26 cellular contexts compared by ENCODE assay signal in the genomic region with DNA sequence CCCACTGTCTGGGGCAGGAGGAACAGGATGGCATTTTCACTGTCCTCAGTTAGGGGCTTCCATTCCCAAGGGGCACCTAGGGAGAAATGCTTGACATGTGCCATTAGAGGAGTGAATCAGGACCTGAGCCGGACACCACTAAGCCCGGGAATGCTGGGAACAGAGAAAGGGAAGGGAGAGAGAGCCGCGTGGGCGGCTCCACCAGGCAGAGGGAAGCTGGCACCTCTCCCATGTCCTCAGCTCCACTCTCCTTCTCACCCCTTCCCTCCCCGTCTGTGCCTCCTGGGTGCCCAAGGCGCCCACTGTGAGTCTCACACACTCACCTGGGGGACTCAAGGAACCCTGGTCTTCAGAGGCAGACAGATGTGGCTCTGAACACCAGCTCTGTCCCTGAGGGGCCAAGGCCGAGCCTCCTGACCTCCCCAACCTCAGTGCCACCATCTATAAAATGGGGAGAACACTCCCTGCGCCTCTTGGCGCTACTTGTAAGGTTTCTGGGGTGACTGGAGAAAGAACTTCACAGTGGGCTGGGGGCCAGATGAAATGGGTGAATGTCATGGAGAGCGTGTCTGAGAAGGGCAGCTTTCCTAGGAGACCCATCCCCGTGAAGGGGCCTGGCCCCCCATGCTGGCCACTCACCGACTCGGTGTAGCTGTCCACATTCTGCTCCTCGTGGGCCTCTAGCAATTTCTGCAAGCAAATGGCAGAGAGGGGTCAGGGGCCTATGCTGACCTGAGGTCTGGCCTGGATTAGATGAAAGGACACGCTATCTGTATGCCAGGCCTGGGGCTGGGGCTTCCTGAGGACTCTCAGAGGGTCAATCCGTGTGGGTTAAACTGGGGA. TPM values are rescaled to one million over a fixed set of nuclear protein-coding genes. Genes with fewer than 3 reads are reported as not detected.
DNase-seq lines count a peak whose midpoint lies in the region; ATAC-seq, FAIRE-seq and TF ChIP-seq lines count a peak whose summit lies in the region.
"Had no signal": no experiment of that assay in that cellular context is flagged by ENCODE, and none has a peak within 500 bp of the region (broad histone marks: within the 10 kb centered on the region; RNA-seq: fewer than 3 reads in every experiment).

No MANE protein-coding gene starts in this region.

- FAIRE-seq in RCC 7860 (lab: Jason Lieb, UNC), result no peak
- FAIRE-seq: A549, astrocyte, TTC549 had no signal

- H3K27me3 Mint-ChIP-seq in activated naive CD4-positive, alpha-beta T cell treated with anti-CD3 and anti-CD28 coated beads, Interleukin-2, amount 50 U/mL, for 24 hours, result no peaks in the 10 kb centered on the region
- peaks cover 9% of the 10 kb centered on the region for H3K27me3 Mint-ChIP-seq in endothelial cell (ENCODE audit: unreplicated experiment)
- no peaks in the 10 kb centered on the region for H3K27me3 Mint-ChIP-seq in stimulated activated memory B cell treated with anti-CD40 and anti-IgM and Interleukin-4, amounts not matched to agents 10 μg/mL and 1 μg/mL and 100 μg/mL, for 72 hours
- H3K27me3 Mint-ChIP-seq: activated naive CD8-positive, alpha-beta T cell; central memory CD8-positive, alpha-beta T cell; T-cell had no signal

- no peak for ATAC-seq in stimulated activated memory B cell treated with anti-CD40 and anti-IgM and Interleukin-4, amounts not matched to agents 10 μg/mL and 1 μg/mL and 100 μg/mL, for 72 hours
- ATAC-seq in left lobe of liver, result no peak
- ATAC-seq: A549; activated T-cell treated with anti-CD3 and anti-CD28 coated beads, Interleukin-2, amount 50 U/mL, for 72 hours; HCT116; T-cell had no signal

- TF ChIP-seq CTCF in endothelial cell (IDR thresholded peaks at IDR 0.05; ENCODE audit: unreplicated experiment), result no peak

- no peaks in the 10 kb centered on the region for H3K36me3 Mint-ChIP-seq in activated naive CD4-positive, alpha-beta T cell treated with anti-CD3 and anti-CD28 coated beads, Interleukin-2, amount 50 U/mL, for 24 hours
- peaks cover 29% of the 10 kb centered on the region for H3K36me3 Mint-ChIP-seq in endothelial cell (ENCODE audit: low read depth, unreplicated experiment)
- H3K36me3 Mint-ChIP-seq in stimulated activated memory B cell treated with anti-CD40 and anti-IgM and Interleukin-4, amounts not matched to agents 10 μg/mL and 1 μg/mL and 100 μg/mL, for 72 hours, result peaks cover 24% of the 10 kb centered on the region
- H3K36me3 Mint-ChIP-seq: activated naive CD8-positive, alpha-beta T cell had no signal

- no peaks in the 10 kb centered on the region for H3K9me3 Mint-ChIP-seq in activated naive CD4-positive, alpha-beta T cell treated with anti-CD3 and anti-CD28 coated beads, Interleukin-2, amount 50 U/mL, for 24 hours
- H3K9me3 Mint-ChIP-seq in endothelial cell (ENCODE audit: unreplicated experiment), result no peaks in the 10 kb centered on the region
- H3K9me3 Mint-ChIP-seq in stimulated activated memory B cell treated with anti-CD40 and anti-IgM and Interleukin-4, amounts not matched to agents 10 μg/mL and 1 μg/mL and 100 μg/mL, for 72 hours, result no peaks in the 10 kb centered on the region
- H3K9me3 Mint-ChIP-seq: activated T-cell treated with anti-CD3 and anti-CD28 coated beads, Interleukin-2, amount 50 U/mL, for 72 hours; central memory CD8-positive, alpha-beta T cell; T-cell had no signal

- H3K4me1 Mint-ChIP-seq in activated naive CD4-positive, alpha-beta T cell treated with anti-CD3 and anti-CD28 coated beads, Interleukin-2, amount 50 U/mL, for 24 hours, result peaks cover 28% of the 10 kb centered on the region
- peaks cover 7% of the 10 kb centered on the region for H3K4me1 Mint-ChIP-seq in endothelial cell (ENCODE audit: unreplicated experiment)
- H3K4me1 Mint-ChIP-seq in stimulated activated memory B cell treated with anti-CD40 and anti-IgM and Interleukin-4, amounts not matched to agents 10 μg/mL and 1 μg/mL and 100 μg/mL, for 72 hours, result peaks cover 38% of the 10 kb centered on the region

- H3K4me3 Mint-ChIP-seq in activated naive CD4-positive, alpha-beta T cell treated with anti-CD3 and anti-CD28 coated beads, Interleukin-2, amount 50 U/mL, for 24 hours, result no peak overlapping the region
- no peak overlapping the region for H3K4me3 Mint-ChIP-seq in endothelial cell (ENCODE audit: unreplicated experiment)
- no peak overlapping the region for H3K4me3 Mint-ChIP-seq in stimulated activated memory B cell treated with anti-CD40 and anti-IgM and Interleukin-4, amounts not matched to agents 10 μg/mL and 1 μg/mL and 100 μg/mL, for 72 hours
- H3K4me3 Mint-ChIP-seq: activated naive CD8-positive, alpha-beta T cell; activated T-cell treated with anti-CD3 and anti-CD28 coated beads, Interleukin-2, amount 50 U/mL, for 72 hours; central memory CD8-positive, alpha-beta T cell; T-cell had no signal

- DNase-seq in activated naive CD4-positive, alpha-beta T cell treated with anti-CD3 and anti-CD28 coated beads, Interleukin-2, amount 50 U/mL, for 16 hours, result no peak
- DNase-seq in NCI-H226 (peak; percentile 1), endothelial cell (ENCODE audit: low spot score) (no peak), left lobe of liver (ENCODE audit: low spot score) (no peak), RCC 7860 (ENCODE audit: low spot score) (no peak), NCI-H2196 treated with DMSO at 0.1 percent for 48 hours (lab: John Stamatoyannopoulos, UW; ENCODE audit: unreplicated experiment) (no peak)
- DNase-seq: activated CD4-positive, alpha-beta T cell treated with anti-CD3 and anti-CD28 coated beads for 1 hour; activated T-cell treated with anti-CD3 and anti-CD28 coated beads, Interleukin-2, amount 50 U/mL, for 72 hours; DND-41; KG1; kidney glomerular epithelial cell; MV-4-11; NCI-H2171; NCI-H524 treated with DMSO at 0.1 percent for 48 hours; SJCRH30; T-cell; upper lobe of left lung had no signal

- H3K27ac Mint-ChIP-seq in activated naive CD4-positive, alpha-beta T cell treated with anti-CD3 and anti-CD28 coated beads, Interleukin-2, amount 50 U/mL, for 24 hours, result peak overlapping the region; percentile 35
- peak overlapping the region; percentile 18 for H3K27ac Mint-ChIP-seq in endothelial cell (ENCODE audit: unreplicated experiment)
- peak overlapping the region; percentile 4 for H3K27ac Mint-ChIP-seq in stimulated activated memory B cell treated with anti-CD40 and anti-IgM and Interleukin-4, amounts not matched to agents 10 μg/mL and 1 μg/mL and 100 μg/mL, for 72 hours
- H3K27ac Mint-ChIP-seq: activated T-cell treated with anti-CD3 and anti-CD28 coated beads, Interleukin-2, amount 50 U/mL, for 72 hours; T-cell had no signal

RNA-seq across cellular contexts. Expression of a gene that starts 5.3 kb away (rescaled TPM):
- total RNA-seq in endothelial cell (ENCODE audit: unreplicated experiment) (12.0 TPM), left lobe of liver (6.6 TPM)

RNA-seq across cellular contexts. Expression of a gene that starts 17.6 kb away (rescaled TPM):
- total RNA-seq in endothelial cell (ENCODE audit: unreplicated experiment) (0.80 TPM), left lobe of liver (0.10 TPM)
- total RNA-seq: myocyte, T-cell had no signal

RNA-seq across cellular contexts. Expression of a gene that starts 25.6 kb away (rescaled TPM):
- 77.8 TPM for total RNA-seq in endothelial cell (ENCODE audit: unreplicated experiment)
- 96.3 TPM for total RNA-seq in left lobe of liver
